Comparison of ENCODE assay signal across 17 cellular contexts in genomic region chr14:100558966-100559365, GRCh38. TPM values are rescaled to one million over a fixed set of nuclear protein-coding genes. Genes with fewer than 3 reads are reported as not detected.
DNase-seq lines count a peak whose midpoint lies in the region; ATAC-seq and TF ChIP-seq lines count a peak whose summit lies in the region.
"Had no signal": no experiment of that assay in that cellular context is flagged by ENCODE, and none has a peak within 500 bp of the region (broad histone marks: within the 10 kb centered on the region; RNA-seq: fewer than 3 reads in every experiment).

No MANE protein-coding gene starts in this region.

- H3K27me3 Mint-ChIP-seq in GM23338 (ENCODE audit: insufficient read depth, low read depth, poor library complexity) (peaks cover 11% of the 10 kb centered on the region), endodermal cell (ENCODE audit: insufficient read depth) (peaks cover 26% of the 10 kb centered on the region)
- peaks cover 56% of the 10 kb centered on the region for H3K27me3 Mint-ChIP-seq in stimulated activated memory B cell treated with anti-CD40 and anti-IgM and Interleukin-4, amounts not matched to agents 10 μg/mL and 1 μg/mL and 100 μg/mL, for 72 hours

- H3K4me2 ChIP-seq in GM23338 = no peak overlapping the region

- no peak for TF ChIP-seq EP300 in tibial nerve (IDR thresholded peaks at IDR 0.05)

- WGBS in endodermal cell (ENCODE audit: insufficient coverage in 1 of 2, insufficient read length in 1 of 2), 2 experiments = 92 to 100% methylated on average over 3 to 8 of the region's 8 CpGs
- WGBS in tibial nerve, 2 donors = 92 to 93% methylated on average over 7 to 8 of the region's 8 CpGs

- H3K9me3 Mint-ChIP-seq in GM23338 (no peaks in the 10 kb centered on the region; the same call in 2 of the 3 replicates), endodermal cell (no peaks in the 10 kb centered on the region)
- H3K9me3 Mint-ChIP-seq in stimulated activated memory B cell treated with anti-CD40 and anti-IgM and Interleukin-4, amounts not matched to agents 10 μg/mL and 1 μg/mL and 100 μg/mL, for 72 hours = no peaks in the 10 kb centered on the region
- H3K9me3 Mint-ChIP-seq: CD14-positive monocyte; CD4-positive, alpha-beta T cell; CD8-positive, alpha-beta memory T cell had no signal

- H3K27ac Mint-ChIP-seq in GM23338 (no peak overlapping the region), endodermal cell (no peak overlapping the region)
- peak overlapping the region; percentile 3 for H3K27ac Mint-ChIP-seq in stimulated activated memory B cell treated with anti-CD40 and anti-IgM and Interleukin-4, amounts not matched to agents 10 μg/mL and 1 μg/mL and 100 μg/mL, for 72 hours
- H3K27ac Mint-ChIP-seq: CD4-positive, alpha-beta T cell; CD8-positive, alpha-beta memory T cell had no signal

- peaks cover 10% of the 10 kb centered on the region; the same call in 1 of the 2 replicates for H3K4me1 ChIP-seq in GM23338 (ENCODE audit: insufficient read depth)
- no peaks in the 10 kb centered on the region for H3K4me1 ChIP-seq in endodermal cell (ENCODE audit: control insufficient read depth, insufficient read depth, low read length)
- peaks cover 0 to 29% (median 0%) of the 10 kb centered on the region in 4 donors for H3K4me1 ChIP-seq in tibial nerve

- TF ChIP-seq CTCF in GM23338 (conservative IDR thresholded peaks at IDR 0.05; ENCODE audit: low read depth in 2 of 2) (no peak), endodermal cell (conservative IDR thresholded peaks at IDR 0.05) (peak; percentile 40), tibial nerve (IDR thresholded peaks at IDR 0.05) (no peak)

- no peak for TF ChIP-seq POLR2A in tibial nerve (IDR thresholded peaks at IDR 0.05)

- H3K27me3 ChIP-seq in GM23338 (ENCODE audit: insufficient read depth) = no peaks in the 10 kb centered on the region
- peaks cover 14% of the 10 kb centered on the region for H3K27me3 ChIP-seq in endodermal cell (ENCODE audit: control insufficient read depth, insufficient read depth, low read length, poor library complexity, severe bottlenecking)
- no peaks in the 10 kb centered on the region for H3K27me3 ChIP-seq in tibial nerve

- H3K79me2 ChIP-seq in GM23338 (replicated peaks; ENCODE audit: insufficient read depth) = no peaks in the 10 kb centered on the region

- H3F3A ChIP-seq in GM23338 (replicated peaks; ENCODE audit: low read depth) = no peaks in the 10 kb centered on the region

- no peaks in the 10 kb centered on the region for H3K36me3 Mint-ChIP-seq in GM23338 (ENCODE audit: low read depth)
- H3K36me3 Mint-ChIP-seq in endodermal cell (ENCODE audit: low read depth) = no peaks in the 10 kb centered on the region
- no peaks in the 10 kb centered on the region for H3K36me3 Mint-ChIP-seq in stimulated activated memory B cell treated with anti-CD40 and anti-IgM and Interleukin-4, amounts not matched to agents 10 μg/mL and 1 μg/mL and 100 μg/mL, for 72 hours
- H3K36me3 Mint-ChIP-seq: CD8-positive, alpha-beta memory T cell had no signal

- no peaks in the 10 kb centered on the region for H3K9me2 ChIP-seq in GM23338 (ENCODE audit: insufficient read depth)

- no peak overlapping the region for H3K27ac ChIP-seq in GM23338 (ENCODE audit: low read depth)
- no peak overlapping the region for H3K27ac ChIP-seq in endodermal cell (ENCODE audit: low read depth, low read length)
- H3K27ac ChIP-seq in tibial nerve = no peak overlapping the region

- peak; percentile 4; the same call in 1 of the 3 replicates for ATAC-seq in GM23338
- no peak for ATAC-seq in stimulated activated memory B cell treated with anti-CD40 and anti-IgM and Interleukin-4, amounts not matched to agents 10 μg/mL and 1 μg/mL and 100 μg/mL, for 72 hours
- ATAC-seq: GM12878 had no signal

- H3K4me3 Mint-ChIP-seq in GM23338 (no peak overlapping the region), endodermal cell (no peak overlapping the region)
- no peak overlapping the region for H3K4me3 Mint-ChIP-seq in stimulated activated memory B cell treated with anti-CD40 and anti-IgM and Interleukin-4, amounts not matched to agents 10 μg/mL and 1 μg/mL and 100 μg/mL, for 72 hours
- H3K4me3 Mint-ChIP-seq: CD4-positive, alpha-beta T cell; CD8-positive, alpha-beta memory T cell had no signal

- H2AFZ ChIP-seq in GM23338 = no peak overlapping the region

- H3K9me3 ChIP-seq in endodermal cell (ENCODE audit: control insufficient read depth, low read length) = no peaks in the 10 kb centered on the region
- H3K9me3 ChIP-seq in tibial nerve = no peaks in the 10 kb centered on the region

- H3K4me3 ChIP-seq in GM23338 (no peak overlapping the region), endodermal cell (ENCODE audit: low read length) (no peak overlapping the region), tibial nerve (no peak overlapping the region)
- H3K4me3 ChIP-seq: GM12878 had no signal

- no peaks in the 10 kb centered on the region for H4K20me1 ChIP-seq in GM23338 (replicated peaks; ENCODE audit: insufficient read depth)

- DNase-seq in GM23338 (ENCODE audit: low spot score) = no peak
- no peak for DNase-seq in endodermal cell
- no peak for DNase-seq in HK-2 (ENCODE audit: unreplicated experiment)
- DNase-seq in tibial nerve (ENCODE audit: low spot score in 2 of 2) = no peak
- no peak for DNase-seq in globus pallidus (ENCODE audit: low spot score)
- DNase-seq: CD4-positive, alpha-beta T cell; CD8-positive, alpha-beta memory T cell; DMS 273 treated with DMSO at 0.1 percent for 48 hours; DMS79; EL; GDM1; GOT3; H7; HCEC 1CT had no signal

- H3K36me3 ChIP-seq in GM23338 (ENCODE audit: insufficient read depth) = no peaks in the 10 kb centered on the region
- no peaks in the 10 kb centered on the region for H3K36me3 ChIP-seq in endodermal cell (ENCODE audit: control insufficient read depth, insufficient read depth, low read length)
- H3K36me3 ChIP-seq in tibial nerve = no peaks in the 10 kb centered on the region

- H3K4me1 Mint-ChIP-seq in GM23338 (peaks cover 24% of the 10 kb centered on the region), endodermal cell (no peaks in the 10 kb centered on the region)
- peaks cover 27% of the 10 kb centered on the region for H3K4me1 Mint-ChIP-seq in stimulated activated memory B cell treated with anti-CD40 and anti-IgM and Interleukin-4, amounts not matched to agents 10 μg/mL and 1 μg/mL and 100 μg/mL, for 72 hours

- H3K9ac ChIP-seq in endodermal cell (ENCODE audit: extremely low read depth, low read length, poor library complexity, severe bottlenecking) = no peak overlapping the region

TF ChIP-seq in GM23338, 12 proteins besides CTCF, POLR2A, EP300 and RAD21 (continues in another document):
- TF ChIP-seq, protein P1, sequence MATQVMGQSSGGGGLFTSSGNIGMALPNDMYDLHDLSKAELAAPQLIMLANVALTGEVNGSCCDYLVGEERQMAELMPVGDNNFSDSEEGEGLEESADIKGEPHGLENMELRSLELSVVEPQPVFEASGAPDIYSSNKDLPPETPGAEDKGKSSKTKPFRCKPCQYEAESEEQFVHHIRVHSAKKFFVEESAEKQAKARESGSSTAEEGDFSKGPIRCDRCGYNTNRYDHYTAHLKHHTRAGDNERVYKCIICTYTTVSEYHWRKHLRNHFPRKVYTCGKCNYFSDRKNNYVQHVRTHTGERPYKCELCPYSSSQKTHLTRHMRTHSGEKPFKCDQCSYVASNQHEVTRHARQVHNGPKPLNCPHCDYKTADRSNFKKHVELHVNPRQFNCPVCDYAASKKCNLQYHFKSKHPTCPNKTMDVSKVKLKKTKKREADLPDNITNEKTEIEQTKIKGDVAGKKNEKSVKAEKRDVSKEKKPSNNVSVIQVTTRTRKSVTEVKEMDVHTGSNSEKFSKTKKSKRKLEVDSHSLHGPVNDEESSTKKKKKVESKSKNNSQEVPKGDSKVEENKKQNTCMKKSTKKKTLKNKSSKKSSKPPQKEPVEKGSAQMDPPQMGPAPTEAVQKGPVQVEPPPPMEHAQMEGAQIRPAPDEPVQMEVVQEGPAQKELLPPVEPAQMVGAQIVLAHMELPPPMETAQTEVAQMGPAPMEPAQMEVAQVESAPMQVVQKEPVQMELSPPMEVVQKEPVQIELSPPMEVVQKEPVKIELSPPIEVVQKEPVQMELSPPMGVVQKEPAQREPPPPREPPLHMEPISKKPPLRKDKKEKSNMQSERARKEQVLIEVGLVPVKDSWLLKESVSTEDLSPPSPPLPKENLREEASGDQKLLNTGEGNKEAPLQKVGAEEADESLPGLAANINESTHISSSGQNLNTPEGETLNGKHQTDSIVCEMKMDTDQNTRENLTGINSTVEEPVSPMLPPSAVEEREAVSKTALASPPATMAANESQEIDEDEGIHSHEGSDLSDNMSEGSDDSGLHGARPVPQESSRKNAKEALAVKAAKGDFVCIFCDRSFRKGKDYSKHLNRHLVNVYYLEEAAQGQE (IDR thresholded peaks at IDR 0.05; ENCODE audit: unreplicated experiment) = no peak
- TF ChIP-seq EZH2phosphoT487 (IDR thresholded peaks at IDR 0.05; ENCODE audit: unreplicated experiment) (no peak), CREB1 (CRISPR knock-in tag; IDR thresholded peaks at IDR 0.05; ENCODE audit: low read depth) (no peak), STAT1 (IDR thresholded peaks at IDR 0.05; ENCODE audit: unreplicated experiment) (no peak), ETS1 (IDR thresholded peaks at IDR 0.05) (no peak)

RNA-seq across cellular contexts. Expression of gene BEGAIN, which starts 28.3 kb away (rescaled TPM):
- 2.4 and 6.6 TPM in 2 replicates for total RNA-seq in GM23338 (2014; rRNA removed; shearing (Covaris generic))
- 0.60 and 0.94 TPM in 2 replicates for polyA plus RNA-seq in GM23338 (2016; fragmentation: Nextera tagmentation; extraction: Ambion mirVana)
- total RNA-seq in endodermal cell = 1 to 10 TPM in 1 of 2 donors, under 1 TPM in 1; 0.91 to 1.3 TPM
- polyA plus RNA-seq in endodermal cell (2013, experiment 1 of 2) = 1.4 TPM
- polyA plus RNA-seq in endodermal cell (2013, experiment 2 of 2) = 1.1 TPM
- total RNA-seq in tibial nerve = 10 to 100 TPM in 2 of 4 donors, 1 to 10 TPM in 2; 9.6 to 17.0 (median 11.6) TPM
